In the genomic region with DNA sequence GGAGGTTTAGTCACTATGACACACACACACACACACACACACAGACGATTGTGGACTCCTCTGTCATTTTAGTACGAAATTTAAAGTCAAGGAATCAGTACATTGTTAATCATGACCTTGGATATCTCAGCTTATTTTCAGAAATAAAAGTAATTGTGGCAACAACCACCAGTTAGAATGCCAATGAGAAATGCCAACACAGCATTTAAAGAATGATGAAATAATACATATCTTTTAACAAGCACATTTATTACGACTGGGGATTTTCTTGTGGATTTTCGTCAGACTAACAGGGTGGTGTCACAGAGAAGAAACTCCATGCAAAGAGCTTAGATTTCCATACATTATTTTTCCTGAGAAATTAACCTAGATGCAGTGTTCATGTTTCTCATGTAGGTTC, we compare ENCODE assay signal across 36 cellular contexts.
"Had no signal": no experiment of that assay in that cellular context is flagged by ENCODE, and none has a peak within 500 bp of the region (broad histone marks: within the 10 kb centered on the region; RNA-seq: fewer than 3 reads in every experiment).

No MANE protein-coding gene starts in this region.

- DNase-seq: activated B cell treated with CpG ODN at 0.5 μM for 24 hours; activated CD4-positive, alpha-beta memory T cell treated with anti-CD3 and anti-CD28 coated beads for 36 hours; activated CD4-positive, alpha-beta T cell treated with anti-CD3 and anti-CD28 coated beads for 4 hours; activated CD4-positive, alpha-beta T cell treated with anti-CD3 and anti-CD28 coated beads, Interleukin-2, amount 50 U/mL, for 1 hour; activated CD4-positive, CD25-positive, alpha-beta regulatory T cell treated with anti-CD3 and anti-CD28 coated beads, Interleukin-2, amount 50 U/mL, for 72 hours; activated CD8-positive, alpha-beta memory T cell treated with anti-CD3 and anti-CD28 coated beads, Interleukin-2, amount 50 U/mL, for 4 hours; activated gamma-delta T cell treated with Interleukin-2 at 50 U/mL for 16 hours; activated naive CD4-positive, alpha-beta T cell treated with anti-CD3 and anti-CD28 coated beads for 36 hours; activated naive CD8-positive, alpha-beta T cell treated with anti-CD3 and anti-CD28 coated beads, Interleukin-2, amount 50 U/mL, for 24 hours; activated T-cell treated with anti-CD3 and anti-CD28 coated beads for 4 hours; activated T-cell treated with anti-CD3 and anti-CD28 coated beads, Interleukin-2, amount 50 U/mL, for 4 hours; anterior cingulate cortex; central memory CD4-positive, alpha-beta T cell; Kasumi-1; KBM-7; NCI-H1092 treated with DMSO at 0.1 percent for 48 hours; NCI-H1417; NCI-H187 treated with DMSO at 0.1 percent for 48 hours; NCI-H2081; NCI-H2227 treated with DMSO at 0.1 percent for 48 hours; NCI-H446; NCI-H510A treated with DMSO at 0.1 percent for 48 hours; NCI-H82; PC-3; Peyer's patch; RPMI8226; SHP77 treated with DMSO at 0.1 percent for 48 hours; T-helper 1 cell; T-helper 2 cell; T-helper 9 cell had no signal

- H3K9me3 ChIP-seq: Peyer's patch, SJSA1 had no signal

- H3K4me3 ChIP-seq: Peyer's patch, SJSA1 had no signal

- H3K36me3 ChIP-seq: Peyer's patch, SJSA1 had no signal

- H3K4me1 ChIP-seq: Peyer's patch, SJSA1 had no signal

- H3K27me3 Mint-ChIP-seq: activated B cell treated with CpG ODN at 0.5 μM for 24 hours; activated CD4-positive, alpha-beta memory T cell treated with anti-CD3 and anti-CD28 coated beads for 36 hours; activated naive CD8-positive, alpha-beta T cell; activated naive CD8-positive, alpha-beta T cell treated with anti-CD3 and anti-CD28 coated beads, Interleukin-2, amount 50 U/mL, for 24 hours had no signal

- H3K4me1 Mint-ChIP-seq: activated B cell treated with CpG ODN at 0.5 μM for 24 hours; activated naive CD8-positive, alpha-beta T cell treated with anti-CD3 and anti-CD28 coated beads, Interleukin-2, amount 50 U/mL, for 24 hours; brain had no signal

- H3K4me3 Mint-ChIP-seq: activated B cell treated with CpG ODN at 0.5 μM for 24 hours; activated CD4-positive, alpha-beta memory T cell treated with anti-CD3 and anti-CD28 coated beads for 36 hours; activated naive CD4-positive, alpha-beta T cell treated with anti-CD3 and anti-CD28 coated beads for 36 hours; activated naive CD8-positive, alpha-beta T cell; activated naive CD8-positive, alpha-beta T cell treated with anti-CD3 and anti-CD28 coated beads, Interleukin-2, amount 50 U/mL, for 24 hours; activated T-cell treated with anti-CD3 and anti-CD28 coated beads, Interleukin-2, amount 50 U/mL, for 4 hours; activated T-helper 1 cell treated with anti-CD3 and anti-CD28 coated beads, Interleukin-12 subunit alpha, Interleukin-12 subunit beta, Interleukin-2, Interleukin-4 antibody, amounts not matched to agents 30 ng/mL and 10 ng/mL and 1 ng/mL, durations not matched to agents 14 hours and 24 hours and 36 hours; brain had no signal

- H3K36me3 Mint-ChIP-seq: activated CD4-positive, alpha-beta memory T cell treated with anti-CD3 and anti-CD28 coated beads for 36 hours; activated naive CD8-positive, alpha-beta T cell; brain had no signal

- ATAC-seq: activated naive CD8-positive, alpha-beta T cell treated with anti-CD3 and anti-CD28 coated beads, Interleukin-2, amount 50 U/mL, for 24 hours; PC-3; SK-N-SH treated with all-trans-retinoic acid at 6 μM for 48 hours had no signal

- H3K27me3 ChIP-seq: Peyer's patch, SJSA1 had no signal

- H3K27ac Mint-ChIP-seq: activated B cell treated with CpG ODN at 0.5 μM for 24 hours; activated CD4-positive, alpha-beta memory T cell treated with anti-CD3 and anti-CD28 coated beads for 36 hours; activated naive CD8-positive, alpha-beta T cell; activated naive CD8-positive, alpha-beta T cell treated with anti-CD3 and anti-CD28 coated beads, Interleukin-2, amount 50 U/mL, for 24 hours; activated T-helper 1 cell treated with anti-CD3 and anti-CD28 coated beads, Interleukin-12 subunit alpha, Interleukin-12 subunit beta, Interleukin-2, Interleukin-4 antibody, amounts not matched to agents 30 ng/mL and 10 ng/mL and 1 ng/mL, durations not matched to agents 14 hours and 24 hours and 36 hours; brain had no signal

- H3K27ac ChIP-seq: Peyer's patch, SJSA1, VCaP had no signal
